Comparison of ENCODE assay signal across 1 cellular context in the genomic region with DNA sequence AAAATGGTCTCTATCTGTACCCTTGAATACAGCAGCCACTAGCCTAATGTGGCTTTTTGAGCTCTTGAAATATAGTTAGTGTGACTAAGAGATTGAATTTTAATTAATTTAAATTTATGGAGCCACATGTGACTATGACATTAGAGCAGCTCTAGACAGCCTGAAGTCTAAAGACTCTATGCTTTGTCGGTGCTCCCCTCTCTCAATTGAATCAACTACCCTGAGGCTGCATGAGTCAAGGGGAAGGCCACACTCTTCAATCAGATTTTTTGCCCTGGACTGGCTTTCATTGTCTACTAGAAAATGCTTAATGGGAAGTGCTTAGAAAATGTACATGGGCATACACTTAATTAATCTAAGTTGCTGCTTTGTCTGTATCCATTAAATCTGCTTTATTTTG.
TF ChIP-seq lines count a peak whose summit lies in the region.

No MANE protein-coding gene starts in this region.

TF ChIP-seq in GM12878, 131 proteins besides CTCF, POLR2A, EP300 and RAD21:
- TF ChIP-seq POLR2AphosphoS2 (IDR thresholded peaks at IDR 0.05; ENCODE audit: low read depth, low read length) (no peak), WRNIP1 (IDR thresholded peaks at IDR 0.05; ENCODE audit: borderline replicate concordance, low read depth, low read length) (no peak)
